ENCODE assay signal across 21 cellular contexts in genomic region chr7:47950714-47951113, GRCh38. TPM values are rescaled to one million over a fixed set of nuclear protein-coding genes. Genes with fewer than 3 reads are reported as not detected.
DNase-seq lines count a peak whose midpoint lies in the region; ATAC-seq, FAIRE-seq and TF ChIP-seq lines count a peak whose summit lies in the region.
"Had no signal": no experiment of that assay in that cellular context is flagged by ENCODE, and none has a peak within 500 bp of the region (broad histone marks: within the 10 kb centered on the region; RNA-seq: fewer than 3 reads in every experiment).

No MANE protein-coding gene starts in this region.

- no TSS peak for BruUV-seq in endothelial cell of umbilical vein (replicated peaks; lab: Mats Ljungman, UMichigan)

- 47 to 67% methylated on average over 11 of the region's 11 CpGs for WGBS in lung, 2 donors

- H3K27me3 Mint-ChIP-seq in type B pancreatic cell = no peaks in the 10 kb centered on the region
- H3K27me3 Mint-ChIP-seq: activated CD4-positive, alpha-beta memory T cell treated with anti-CD3 and anti-CD28 coated beads, Interleukin-2, amount 10 ng/mL, durations not matched to agents 7 days and 5 days; CD4-positive, alpha-beta T cell; naive thymus-derived CD4-positive, alpha-beta T cell; stimulated activated memory B cell treated with anti-CD40 and anti-IgM and Interleukin-4, amounts not matched to agents 10 μg/mL and 1 μg/mL and 100 μg/mL, for 72 hours had no signal

- H3K4me3 ChIP-seq in endothelial cell of umbilical vein (replicated peaks in 1 of 3; ENCODE audit: insufficient read depth in 1 of 3, low read depth in 1 of 3, low read length in 3 of 3) (no peak overlapping the region), lung (no peak overlapping the region)
- H3K4me3 ChIP-seq: right lobe of liver, SJSA1 had no signal

- peak in 1 of 2 donors; percentile 23 for TF ChIP-seq CTCF in endothelial cell of umbilical vein (IDR thresholded peaks at IDR 0.05; ENCODE audit: extremely low read depth in 1 of 2, insufficient read depth in 1 of 2, low read depth in 1 of 2, low read length in 2 of 2)
- TF ChIP-seq CTCF in lung (IDR thresholded peaks at IDR 0.05; ENCODE audit: control extremely low read depth, extremely low read depth) = no peak
- TF ChIP-seq CTCF in type B pancreatic cell (conservative IDR thresholded peaks at IDR 0.05) = no peak
- TF ChIP-seq CTCF in GM13977 (IDR thresholded peaks at IDR 0.05; ENCODE audit: extremely low read depth, insufficient read depth, missing control alignments) = no peak

- peak overlapping the region; percentile 16 for H3K4me3 Mint-ChIP-seq in type B pancreatic cell
- H3K4me3 Mint-ChIP-seq: activated CD4-positive, alpha-beta memory T cell treated with anti-CD3 and anti-CD28 coated beads, Interleukin-2, amount 10 ng/mL, durations not matched to agents 7 days and 5 days; CD4-positive, alpha-beta T cell; naive thymus-derived CD4-positive, alpha-beta T cell; stimulated activated memory B cell treated with anti-CD40 and anti-IgM and Interleukin-4, amounts not matched to agents 10 μg/mL and 1 μg/mL and 100 μg/mL, for 72 hours had no signal

- H4K20me1 ChIP-seq in endothelial cell of umbilical vein (replicated peaks; ENCODE audit: control insufficient read depth, extremely low read depth, insufficient read depth, low read length) = no peaks in the 10 kb centered on the region

- dilution Hi-C loops in endothelial cell of umbilical vein (cut with MboI; ENCODE audit: extremely low pct_ligation_motif_present, low sequenced_read_pairs) = no loop called here

- H3K4me2 ChIP-seq in endothelial cell of umbilical vein (ENCODE audit: insufficient read depth, low read length) = no peak overlapping the region

- CTCF ChIA-PET in endothelial cell of umbilical vein (lab: Charles Lee) = interaction anchor here (1.1 to 12.0 kb wide), 3 partner anchors 16 to 684 kb away, joined by 3 to 371 read pairs (median 3); no protein-coding TSS in a partner anchor

- peak; percentile 39 for ATAC-seq in lung (ENCODE audit: insufficient read depth, low FRiP score)
- ATAC-seq: naive thymus-derived CD4-positive, alpha-beta T cell; stimulated activated memory B cell treated with anti-CD40 and anti-IgM and Interleukin-4, amounts not matched to agents 10 μg/mL and 1 μg/mL and 100 μg/mL, for 72 hours had no signal

- no peaks in the 10 kb centered on the region for H3K27me3 ChIP-seq in endothelial cell of umbilical vein (ENCODE audit: control insufficient read depth in 2 of 2, insufficient read depth in 2 of 2, low read length in 2 of 2)
- no peaks in the 10 kb centered on the region for H3K27me3 ChIP-seq in lung (ENCODE audit: control insufficient read depth, insufficient read depth)
- H3K27me3 ChIP-seq: right lobe of liver, SJSA1 had no signal

- H3K9me3 Mint-ChIP-seq in type B pancreatic cell = no peaks in the 10 kb centered on the region
- H3K9me3 Mint-ChIP-seq: activated CD4-positive, alpha-beta memory T cell treated with anti-CD3 and anti-CD28 coated beads, Interleukin-2, amount 10 ng/mL, durations not matched to agents 7 days and 5 days; CD4-positive, alpha-beta T cell; naive thymus-derived CD4-positive, alpha-beta T cell; stimulated activated memory B cell treated with anti-CD40 and anti-IgM and Interleukin-4, amounts not matched to agents 10 μg/mL and 1 μg/mL and 100 μg/mL, for 72 hours had no signal

- peak overlapping the region; percentile 2 for H3K9ac ChIP-seq in endothelial cell of umbilical vein (replicated peaks; ENCODE audit: extremely low read depth, insufficient read depth, low read length)

- H3K36me3 ChIP-seq in endothelial cell of umbilical vein (ENCODE audit: control insufficient read depth in 2 of 2, extremely low read depth in 1 of 2, insufficient read depth in 2 of 2, low read length in 2 of 2) = peaks cover 4 to 9% of the 10 kb centered on the region in 2 experiments
- peaks cover 6 to 7% of the 10 kb centered on the region in 2 donors for H3K36me3 ChIP-seq in lung (ENCODE audit: control insufficient read depth in 2 of 2, insufficient read depth in 2 of 2, low read length in 2 of 2)

- DNase-seq in NCI-H748 (lab: John Stamatoyannopoulos, UW; ENCODE audit: unreplicated experiment) = peak; percentile 49
- DNase-seq in NCI-H748 treated with DMSO at 0.1 percent for 48 hours (lab: John Stamatoyannopoulos, UW) = no peak
- peak; percentile 87 for DNase-seq in endothelial cell of umbilical vein (ENCODE audit: low read depth, low spot score)
- no peak for DNase-seq in lung (ENCODE audit: low spot score)
- DNase-seq in type B pancreatic cell (ENCODE audit: extremely low spot score, unreplicated experiment) = peak; percentile 68
- DNase-seq in activated naive CD4-positive, alpha-beta T cell treated with Interleukin-2 at 50 U/mL for 16 hours = no peak
- DNase-seq in GM13977 (ENCODE audit: low spot score) = no peak
- DNase-seq in KBM-7 = no peak
- DNase-seq: activated CD4-positive, alpha-beta memory T cell treated with anti-CD3 and anti-CD28 coated beads, Interleukin-2, amount 10 ng/mL, durations not matched to agents 7 days and 5 days; activated effector memory CD4-positive, alpha-beta T cell treated with anti-CD3 and anti-CD28 coated beads, Interleukin-2, amount 50 U/mL, for 16 hours; aorta; CD4-positive, alpha-beta T cell; GDM1; naive thymus-derived CD4-positive, alpha-beta T cell; NCI-H1436 treated with DMSO at 0.1 percent for 48 hours; NCI-H82; right lobe of liver; stimulated activated CD4-positive, alpha-beta T cell treated with anti-CD3 and anti-CD28 coated beads, Interleukin-4, amount 100 ng/mL, for 4 hours had no signal

- no peak overlapping the region for H3K27ac ChIP-seq in endothelial cell of umbilical vein (ENCODE audit: insufficient read depth, low read depth, low read length)
- H3K27ac ChIP-seq in lung (ENCODE audit: low read depth in 1 of 2, low read length in 1 of 2) = no peak overlapping the region
- H3K27ac ChIP-seq: right lobe of liver, SJSA1 had no signal

- no peaks in the 10 kb centered on the region for H3K9me3 ChIP-seq in endothelial cell of umbilical vein (replicated peaks; ENCODE audit: control insufficient read depth, insufficient read depth, low read length)
- H3K9me3 ChIP-seq in lung (ENCODE audit: control insufficient read depth in 2 of 2, insufficient read depth in 1 of 2, low read length in 1 of 2) = no peaks in the 10 kb centered on the region
- H3K9me3 ChIP-seq: right lobe of liver, SJSA1 had no signal

- TF ChIP-seq POLR2A in endothelial cell of umbilical vein (IDR thresholded peaks at IDR 0.05; ENCODE audit: low read depth, low read length) = no peak

- H3K79me2 ChIP-seq in endothelial cell of umbilical vein (ENCODE audit: control insufficient read depth, insufficient read depth, low read length) = no peaks in the 10 kb centered on the region

- peak overlapping the region; percentile 89 for H3K27ac Mint-ChIP-seq in type B pancreatic cell
- H3K27ac Mint-ChIP-seq: activated CD4-positive, alpha-beta memory T cell treated with anti-CD3 and anti-CD28 coated beads, Interleukin-2, amount 10 ng/mL, durations not matched to agents 7 days and 5 days; CD4-positive, alpha-beta T cell; naive thymus-derived CD4-positive, alpha-beta T cell; stimulated activated memory B cell treated with anti-CD40 and anti-IgM and Interleukin-4, amounts not matched to agents 10 μg/mL and 1 μg/mL and 100 μg/mL, for 72 hours had no signal

- no peaks in the 10 kb centered on the region for H3K9me1 ChIP-seq in endothelial cell of umbilical vein (replicated peaks; ENCODE audit: control insufficient read depth, extremely low read depth, insufficient read depth, low read length)

- POLR2A ChIA-PET in endothelial cell of umbilical vein (lab: Charles Lee) = no interaction called here

- in situ Hi-C loops in GM13977 (cut with MboI; ENCODE audit: low pct_unique_long_range_greater_than_20kb, low sequenced_read_pairs, unreplicated experiment) (loop anchor here (10.0 kb wide), 1 partner anchor 164 kb away; no protein-coding TSS in a partner anchor), KBM-7 (cut with MboI; ENCODE audit: low pct_unique_long_range_greater_than_20kb, low sequenced_read_pairs) (no loop called here)

- H3K4me1 ChIP-seq in endothelial cell of umbilical vein (ENCODE audit: control insufficient read depth, extremely low read depth, insufficient read depth, low read length) = peaks cover 46% of the 10 kb centered on the region
- H3K4me1 ChIP-seq in lung (ENCODE audit: control insufficient read depth in 2 of 2, insufficient read depth in 2 of 2, low read length in 2 of 2) = peaks cover 0 to 6% of the 10 kb centered on the region in 2 donors

- H2AFZ ChIP-seq in endothelial cell of umbilical vein (ENCODE audit: low read depth, low read length) = peak overlapping the region; percentile 54

- intact Hi-C loops in endothelial cell of umbilical vein (cut with micrococcal nuclease) = no loop called here

- FAIRE-seq in endothelial cell of umbilical vein (lab: Jason Lieb, UNC) = peak; percentile 84
- FAIRE-seq: GM18507 had no signal

- H3K4me1 Mint-ChIP-seq in type B pancreatic cell (ENCODE audit: unreplicated experiment) = peaks cover 22% of the 10 kb centered on the region

- peaks cover 16% of the 10 kb centered on the region for H3K36me3 Mint-ChIP-seq in type B pancreatic cell

RNA-seq across cellular contexts. Expression of gene PKD1L1, which starts 2.4 kb away (rescaled TPM):
- 3.0 and 5.9 TPM in 2 replicates for total RNA-seq in endothelial cell of umbilical vein
- polyA plus RNA-seq in endothelial cell of umbilical vein = 4.1 and 7.9 TPM in 2 replicates
- polyA plus RNA-seq in endothelial cell of umbilical vein (2011; cell fraction: cytosol; rRNA removed) = 2.2 and 2.3 TPM in 2 replicates
- 14.6 and 19.5 TPM in 2 replicates for polyA plus RNA-seq in endothelial cell of umbilical vein (2011; cell fraction: nucleus; rRNA removed)
- 1.2 and 3.5 TPM in 2 replicates for polyA plus RNA-seq in endothelial cell of umbilical vein (2012)
- polyA minus RNA-seq in endothelial cell of umbilical vein = 13.1 and 15.4 TPM in 2 replicates
- polyA minus RNA-seq in endothelial cell of umbilical vein (2011; cell fraction: cytosol; rRNA and poly(A)+ RNA removed) = not detected
- polyA minus RNA-seq in endothelial cell of umbilical vein (2011; cell fraction: nucleus; rRNA and poly(A)+ RNA removed) = 15.9 and 17.2 TPM in 2 replicates
- under 1 TPM; 0.26 to 0.80 TPM for total RNA-seq in lung
- 1 to 10 TPM in 1 of 2 donors, under 1 TPM in 1; 0.30 to 1.1 TPM for polyA plus RNA-seq in lung
- 0.17 and 0.67 TPM in 2 replicates for total RNA-seq in type B pancreatic cell (ENCODE audit: low replicate concordance)
- polyA plus RNA-seq: aorta had no signal

RNA-seq across cellular contexts. Expression of gene HUS1, which starts 28.7 kb away (rescaled TPM):
- 45.0 and 49.7 TPM in 2 replicates for total RNA-seq in endothelial cell of umbilical vein
- 18.1 and 21.4 TPM in 2 replicates for polyA plus RNA-seq in endothelial cell of umbilical vein
- polyA plus RNA-seq in endothelial cell of umbilical vein (2011; cell fraction: cytosol; rRNA removed) = 17.4 and 17.9 TPM in 2 replicates
- 27.3 and 46.3 TPM in 2 replicates for polyA plus RNA-seq in endothelial cell of umbilical vein (2011; cell fraction: nucleus; rRNA removed)
- polyA plus RNA-seq in endothelial cell of umbilical vein (2012) = 19.3 and 30.9 TPM in 2 replicates
- polyA minus RNA-seq in endothelial cell of umbilical vein = 37.9 and 40.1 TPM in 2 replicates
- 21.1 TPM for polyA minus RNA-seq in endothelial cell of umbilical vein (2011; cell fraction: cytosol; rRNA and poly(A)+ RNA removed)
- 32.8 and 43.9 TPM in 2 replicates for polyA minus RNA-seq in endothelial cell of umbilical vein (2011; cell fraction: nucleus; rRNA and poly(A)+ RNA removed)
- total RNA-seq in lung = 10 to 100 TPM; 26.5 to 33.9 TPM
- 10 to 100 TPM; 10.3 to 12.1 TPM for polyA plus RNA-seq in lung
- total RNA-seq in type B pancreatic cell (ENCODE audit: low replicate concordance) = 26.4 and 34.5 TPM in 2 replicates

Comparison
In these comparisons a context has a peak if more than half of its experiments do, and no peak if none do; other contexts are left out.
1. DNase-seq: peak in NCI-H748 (single experiment), endothelial cell of umbilical vein (single experiment) and type B pancreatic cell (single experiment); none in NCI-H748 treated with DMSO at 0.1 percent for 48 hours (single experiment), lung (single experiment), activated naive CD4-positive, alpha-beta T cell treated with Interleukin-2 at 50 U/mL for 16 hours (single experiment), GM13977 (single experiment) and KBM-7 (single experiment).